8 cellular contexts compared by ENCODE assay signal in the genomic region with DNA sequence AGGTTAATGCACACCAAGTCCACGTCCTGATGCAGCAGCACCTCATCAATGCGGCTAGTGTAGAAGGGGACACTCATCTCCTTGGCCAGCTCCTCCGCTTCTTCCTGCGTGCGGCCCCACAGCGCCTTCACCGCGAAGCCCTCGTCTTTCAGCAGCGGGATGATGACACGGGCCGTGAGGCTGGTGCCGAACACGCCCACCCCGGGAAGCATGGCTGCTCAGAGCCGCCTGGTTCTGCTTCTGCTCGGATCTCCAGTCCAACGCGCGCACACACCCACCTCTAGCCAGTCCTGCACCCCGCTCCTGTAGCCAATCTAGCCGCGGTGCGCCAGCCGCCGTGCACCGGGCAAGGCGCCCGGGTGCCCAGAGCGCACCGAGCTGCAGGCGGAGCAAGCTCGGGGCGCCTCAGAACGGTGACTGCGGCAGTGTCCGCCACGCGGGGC.
DNase-seq lines count a peak whose midpoint lies in the region; ATAC-seq and TF ChIP-seq lines count a peak whose summit lies in the region.

No MANE protein-coding gene starts in this region.

- no peaks in the 10 kb centered on the region for H3K27me3 ChIP-seq in muscle layer of colon (ENCODE audit: control insufficient read depth in 1 of 2, insufficient read depth in 2 of 2, low read length in 2 of 2)

- H3K9ac ChIP-seq in muscle layer of colon (ENCODE audit: low read length), result peak overlapping the region; percentile 49

- TF ChIP-seq POLR2A in erythroblast (IDR thresholded peaks at IDR 0.05; ENCODE audit: low read length), result no peak

- peak; percentile 36 for ATAC-seq in GM18867 (IDR thresholded peaks at IDR 0.05; ENCODE audit: unreplicated experiment)
- peak; percentile 25 for ATAC-seq in HG03095 (IDR thresholded peaks at IDR 0.05; ENCODE audit: unreplicated experiment)

- peaks cover 24% of the 10 kb centered on the region for H3K4me1 ChIP-seq in muscle layer of colon (ENCODE audit: insufficient read depth, low read length)

- no peaks in the 10 kb centered on the region for H3K9me3 ChIP-seq in muscle layer of colon (ENCODE audit: low read length)

- peak overlapping the region; percentile 71 to 84 for H3K4me3 ChIP-seq in muscle layer of colon (ENCODE audit: low read depth in 1 of 2, low read length in 2 of 2)

- H3K36me3 ChIP-seq in muscle layer of colon (ENCODE audit: insufficient read depth, low read length), result no peaks in the 10 kb centered on the region

- DNase-seq in AG08395 (ENCODE audit: low spot score) (peak; percentile 69), NCI-H774 (lab: John Stamatoyannopoulos, UW) (peak; percentile 20), erythroblast (lab: John Stamatoyannopoulos, UW) (peak; percentile 82 to 87)
- peak; percentile 82 for DNase-seq in activated CD8-positive, alpha-beta memory T cell treated with anti-CD3 and anti-CD28 coated beads, Interleukin-2, amount 50 U/mL, for 48 hours
- DNase-seq in stimulated activated naive CD4-positive, alpha-beta T cell treated with Interleukin-2 at 50 U/mL for 16 hours (lab: John Stamatoyannopoulos, UW), result peak; percentile 51

- peak overlapping the region; percentile 87 for H3K27ac ChIP-seq in muscle layer of colon (ENCODE audit: low read depth, low read length)

Comparison
In these comparisons a context has a peak if more than half of its experiments do, and no peak if none do; other contexts are left out.
1. Peak in every context shown above with its lines: DNase-seq, ATAC-seq, H3K4me3 ChIP-seq and H3K27ac ChIP-seq.
2. DNase-seq: peak in every context shown above with its lines; median percentile 84 in erythroblast; 82 in activated CD8-positive, alpha-beta memory T cell treated with anti-CD3 and anti-CD28 coated beads, Interleukin-2, amount 50 U/mL, for 48 hours; 69 in AG08395; 51 in stimulated activated naive CD4-positive, alpha-beta T cell treated with Interleukin-2 at 50 U/mL for 16 hours; 20 in NCI-H774.